ENCODE assay signal across 1 cellular context in genomic region chr10:101029520-101030309, GRCh38.
TF ChIP-seq lines count a peak whose summit lies in the region.

No MANE protein-coding gene starts in this region.

TF ChIP-seq in IMR-90, 13 proteins besides CTCF, POLR2A, EP300 and RAD21:
- TF ChIP-seq ELK1 (IDR thresholded peaks at IDR 0.05; ENCODE audit: borderline replicate concordance, low read depth, low read length) (no peak), NFE2L2 (IDR thresholded peaks at IDR 0.05; ENCODE audit: low read depth, low read length) (no peak), SMC3 (IDR thresholded peaks at IDR 0.05; ENCODE audit: low read depth, low read length) (no peak), MAZ (IDR thresholded peaks at IDR 0.05; ENCODE audit: borderline replicate concordance, low read depth, low read length) (no peak), MXI1 (IDR thresholded peaks at IDR 0.05; ENCODE audit: borderline replicate concordance, low read depth, low read length) (no peak), CHD1 (IDR thresholded peaks at IDR 0.05; ENCODE audit: low read depth, low read length) (no peak), FOS (IDR thresholded peaks at IDR 0.05; ENCODE audit: low read depth, low read length) (no peak), MAFK (IDR thresholded peaks at IDR 0.05; ENCODE audit: low read depth, low read length) (no peak)
